ENCODE assay signal across 2 cellular contexts in genomic region chr10:88974012-88974411, GRCh38.
TF ChIP-seq lines count a peak whose summit lies in the region.

No MANE protein-coding gene starts in this region.

TF ChIP-seq in A549, 52 proteins besides CTCF, POLR2A, EP300 and RAD21:
- no peak for TF ChIP-seq SREBF2 (IDR thresholded peaks at IDR 0.05)
- TF ChIP-seq TP53 (CRISPR knock-in tag; IDR thresholded peaks at IDR 0.05), result no peak
- TF ChIP-seq, protein P1, sequence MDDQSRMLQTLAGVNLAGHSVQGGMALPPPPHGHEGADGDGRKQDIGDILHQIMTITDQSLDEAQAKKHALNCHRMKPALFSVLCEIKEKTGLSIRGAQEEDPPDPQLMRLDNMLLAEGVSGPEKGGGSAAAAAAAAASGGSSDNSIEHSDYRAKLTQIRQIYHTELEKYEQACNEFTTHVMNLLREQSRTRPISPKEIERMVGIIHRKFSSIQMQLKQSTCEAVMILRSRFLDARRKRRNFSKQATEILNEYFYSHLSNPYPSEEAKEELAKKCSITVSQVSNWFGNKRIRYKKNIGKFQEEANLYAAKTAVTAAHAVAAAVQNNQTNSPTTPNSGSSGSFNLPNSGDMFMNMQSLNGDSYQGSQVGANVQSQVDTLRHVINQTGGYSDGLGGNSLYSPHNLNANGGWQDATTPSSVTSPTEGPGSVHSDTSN (IDR thresholded peaks at IDR 0.05), result no peak
- no peak for TF ChIP-seq USF2 (IDR thresholded peaks at IDR 0.05)
- no peak for TF ChIP-seq HMGXB4 (CRISPR knock-in tag; IDR thresholded peaks at IDR 0.05; ENCODE audit: borderline replicate concordance)
- TF ChIP-seq HEYL (CRISPR knock-in tag; IDR thresholded peaks at IDR 0.05), result no peak

TF ChIP-seq in IMR-90, 13 proteins besides CTCF, POLR2A, EP300 and RAD21:
- no peak for TF ChIP-seq RFX5 (IDR thresholded peaks at IDR 0.05; ENCODE audit: low read depth, low read length)
- TF ChIP-seq MAZ (IDR thresholded peaks at IDR 0.05; ENCODE audit: borderline replicate concordance, low read depth, low read length), result no peak
- no peak for TF ChIP-seq CHD1 (IDR thresholded peaks at IDR 0.05; ENCODE audit: low read depth, low read length)
- no peak for TF ChIP-seq FOS (IDR thresholded peaks at IDR 0.05; ENCODE audit: low read depth, low read length)
- TF ChIP-seq NFE2L2 (IDR thresholded peaks at IDR 0.05; ENCODE audit: low read depth, low read length), result no peak
- no peak for TF ChIP-seq BHLHE40 (IDR thresholded peaks at IDR 0.05; ENCODE audit: low read depth, low read length)
